In the genomic region with DNA sequence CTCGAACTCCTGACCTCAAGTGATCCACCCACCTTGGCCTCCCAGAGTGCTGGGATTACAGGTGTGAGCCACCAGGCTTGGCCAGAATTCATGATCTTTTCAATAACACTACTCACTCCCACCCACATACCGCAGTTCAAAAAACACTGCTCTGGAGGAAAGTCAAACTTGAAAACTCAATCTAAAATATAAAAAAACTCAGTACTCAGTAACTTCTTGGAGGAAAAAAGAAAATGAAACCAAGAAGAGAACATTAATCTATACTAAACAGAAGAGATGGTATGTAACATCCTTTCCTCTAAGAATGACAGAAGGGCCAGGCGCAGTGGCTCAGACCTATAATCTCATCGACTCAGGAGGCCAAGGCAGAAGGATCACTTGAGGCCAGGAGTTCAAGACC, we compare ENCODE assay signal across 14 cellular contexts. TPM values are rescaled to one million over a fixed set of nuclear protein-coding genes. Genes with fewer than 3 reads are reported as not detected.
DNase-seq lines count a peak whose midpoint lies in the region; ATAC-seq and TF ChIP-seq lines count a peak whose summit lies in the region.
"Had no signal": no experiment of that assay in that cellular context is flagged by ENCODE, and none has a peak within 500 bp of the region (broad histone marks: within the 10 kb centered on the region; RNA-seq: fewer than 3 reads in every experiment).

No MANE protein-coding gene starts in this region.

- H3K4me1 Mint-ChIP-seq in WTC11: no peaks in the 10 kb centered on the region
- H3K4me1 Mint-ChIP-seq in activated naive CD8-positive, alpha-beta T cell (ENCODE audit: low read depth): peaks cover 17% of the 10 kb centered on the region
- H3K4me1 Mint-ChIP-seq: endodermal cell had no signal

- peaks cover 13% of the 10 kb centered on the region for H3K36me3 Mint-ChIP-seq in WTC11
- H3K36me3 Mint-ChIP-seq in activated naive CD8-positive, alpha-beta T cell: peaks cover 9% of the 10 kb centered on the region

- CTCF ChIA-PET in WTC11 (lab: Charles Lee): no interaction called here

- no peaks in the 10 kb centered on the region for H3K27me3 Mint-ChIP-seq in WTC11 (ENCODE audit: low read depth)
- H3K27me3 Mint-ChIP-seq in activated naive CD8-positive, alpha-beta T cell: no peaks in the 10 kb centered on the region

- peak; percentile 52 for DNase-seq in activated CD4-positive, alpha-beta T cell treated with anti-CD3 and anti-CD28 coated beads for 48 hours
- no peak for DNase-seq in activated CD4-positive, alpha-beta T cell treated with anti-CD3 and anti-CD28 coated beads for 1 hour
- DNase-seq in WTC11 (ENCODE audit: low spot score): no peak
- peak; percentile 5 to 12 for DNase-seq in stimulated activated CD4-positive, alpha-beta T cell treated with anti-CD3 and anti-CD28 coated beads, Interleukin-4, amount 100 ng/mL, for 4 hours
- DNase-seq in NCI-H2171 (lab: John Stamatoyannopoulos, UW): no peak
- no peak for DNase-seq in epidermal melanocyte (ENCODE audit: insufficient read length, low spot score)
- DNase-seq: activated CD4-positive, CD25-positive, alpha-beta regulatory T cell; BE2C; endodermal cell; heart right ventricle; NCI-H1417; NCI-H69 had no signal

- H3K9me3 Mint-ChIP-seq in WTC11: peaks cover 12% of the 10 kb centered on the region
- H3K9me3 Mint-ChIP-seq in activated naive CD8-positive, alpha-beta T cell (ENCODE audit: low read depth): no peaks in the 10 kb centered on the region

- POLR2A ChIA-PET in WTC11 (lab: Charles Lee): interaction anchor here (0.7 kb wide), 1 partner anchor 448 kb away, joined by 4 read pairs; no protein-coding TSS in a partner anchor

- ATAC-seq in WTC11: no peak
- ATAC-seq in GM21717 (IDR thresholded peaks at IDR 0.05; ENCODE audit: unreplicated experiment): no peak
- ATAC-seq: heart right ventricle had no signal

- H3K27ac Mint-ChIP-seq in WTC11: peak overlapping the region; percentile 32; the same call in 1 of the 2 replicates
- H3K27ac Mint-ChIP-seq in activated naive CD8-positive, alpha-beta T cell: peak overlapping the region; percentile 91
- H3K27ac Mint-ChIP-seq: endodermal cell had no signal

- no peak for TF ChIP-seq CTCF in WTC11 (IDR thresholded peaks at IDR 0.05)

- H3K4me3 Mint-ChIP-seq in WTC11: no peak overlapping the region
- H3K4me3 Mint-ChIP-seq in activated naive CD8-positive, alpha-beta T cell: no peak overlapping the region
- H3K4me3 Mint-ChIP-seq: endodermal cell had no signal

TF ChIP-seq in WTC11, 78 proteins besides CTCF, POLR2A, EP300 and RAD21:
- no peak for TF ChIP-seq OVOL2 (CRISPR knock-in tag; IDR thresholded peaks at IDR 0.05; ENCODE audit: borderline replicate concordance)
- TF ChIP-seq, protein P1, sequence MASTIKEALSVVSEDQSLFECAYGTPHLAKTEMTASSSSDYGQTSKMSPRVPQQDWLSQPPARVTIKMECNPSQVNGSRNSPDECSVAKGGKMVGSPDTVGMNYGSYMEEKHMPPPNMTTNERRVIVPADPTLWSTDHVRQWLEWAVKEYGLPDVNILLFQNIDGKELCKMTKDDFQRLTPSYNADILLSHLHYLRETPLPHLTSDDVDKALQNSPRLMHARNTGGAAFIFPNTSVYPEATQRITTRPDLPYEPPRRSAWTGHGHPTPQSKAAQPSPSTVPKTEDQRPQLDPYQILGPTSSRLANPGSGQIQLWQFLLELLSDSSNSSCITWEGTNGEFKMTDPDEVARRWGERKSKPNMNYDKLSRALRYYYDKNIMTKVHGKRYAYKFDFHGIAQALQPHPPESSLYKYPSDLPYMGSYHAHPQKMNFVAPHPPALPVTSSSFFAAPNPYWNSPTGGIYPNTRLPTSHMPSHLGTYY (CRISPR knock-in tag; IDR thresholded peaks at IDR 0.05): no peak
- no peak for TF ChIP-seq ZNF263 (CRISPR knock-in tag; IDR thresholded peaks at IDR 0.05; ENCODE audit: low read depth)

RNA-seq across cellular contexts. Expression of a gene that starts 58.3 kb away (rescaled TPM):
- 39.7 to 49.8 TPM (median 48.4 TPM) in 3 replicates for total RNA-seq in WTC11 (2021)

Comparison
In these comparisons a context has a peak if more than half of its experiments do, and no peak if none do; other contexts are left out.
1. DNase-seq: peak in activated CD4-positive, alpha-beta T cell treated with anti-CD3 and anti-CD28 coated beads for 48 hours (single experiment) and stimulated activated CD4-positive, alpha-beta T cell treated with anti-CD3 and anti-CD28 coated beads, Interleukin-4, amount 100 ng/mL, for 4 hours (2 of 2); none in activated CD4-positive, alpha-beta T cell treated with anti-CD3 and anti-CD28 coated beads for 1 hour (single experiment), WTC11 (single experiment), NCI-H2171 (single experiment) and epidermal melanocyte (single experiment).